In genomic region chr21:36703123-36703522, GRCh38 we compare ENCODE assay signal across 15 cellular contexts. TPM values are rescaled to one million over a fixed set of nuclear protein-coding genes. Genes with fewer than 3 reads are reported as not detected.
"Had no signal": no experiment of that assay in that cellular context is flagged by ENCODE, and none has a peak within 500 bp of the region (broad histone marks: within the 10 kb centered on the region; RNA-seq: fewer than 3 reads in every experiment).

No MANE protein-coding gene starts in this region.

- DNase-seq: activated CD4-positive, alpha-beta memory T cell treated with anti-CD3 and anti-CD28 coated beads for 36 hours; activated CD4-positive, alpha-beta T cell treated with anti-CD3 and anti-CD28 coated beads for 1 hour; activated effector memory CD4-positive, alpha-beta T cell treated with anti-CD3 and anti-CD28 coated beads, Interleukin-2, amount 50 U/mL, for 16 hours; foreskin fibroblast; nucleus accumbens; T-helper 1 cell; T1000 had no signal

- H3K27ac Mint-ChIP-seq: activated CD4-positive, alpha-beta memory T cell treated with anti-CD3 and anti-CD28 coated beads for 36 hours; activated naive CD4-positive, alpha-beta T cell treated with anti-CD3 and anti-CD28 coated beads, Interleukin-2, amount 50 U/mL, for 24 hours; natural killer cell treated with Interleukin-12 subunit alpha and Interleukin-12 subunit beta and Interleukin-15 and Interleukin-18, amount 100 ng/mL, for 72 hours; progenitor cell of endocrine pancreas; stimulated activated naive CD8-positive, alpha-beta T cell treated with anti-CD3 and anti-CD28 coated beads, Interleukin-15, amount 100 ng/mL, for 72 hours had no signal

- ATAC-seq: natural killer cell treated with Interleukin-12 subunit alpha and Interleukin-12 subunit beta and Interleukin-15 and Interleukin-18, amount 100 ng/mL, for 72 hours; stimulated activated naive CD8-positive, alpha-beta T cell treated with anti-CD3 and anti-CD28 coated beads, Interleukin-15, amount 100 ng/mL, for 72 hours had no signal

- H3K4me2 ChIP-seq: smooth muscle cell had no signal

- H3K27ac ChIP-seq: right atrium auricular region, thoracic aorta had no signal

- H3K4me3 Mint-ChIP-seq: activated CD4-positive, alpha-beta memory T cell treated with anti-CD3 and anti-CD28 coated beads for 36 hours; natural killer cell treated with Interleukin-12 subunit alpha and Interleukin-12 subunit beta and Interleukin-15 and Interleukin-18, amount 100 ng/mL, for 72 hours; stimulated activated naive CD8-positive, alpha-beta T cell treated with anti-CD3 and anti-CD28 coated beads, Interleukin-15, amount 100 ng/mL, for 72 hours had no signal

- H3K36me3 ChIP-seq: right atrium auricular region, thoracic aorta had no signal

- H3K4me3 ChIP-seq: right atrium auricular region, smooth muscle cell, thoracic aorta had no signal

- H3K9me3 ChIP-seq: right atrium auricular region, thoracic aorta had no signal

- H3K9me3 Mint-ChIP-seq: activated CD4-positive, alpha-beta memory T cell treated with anti-CD3 and anti-CD28 coated beads for 36 hours; activated naive CD4-positive, alpha-beta T cell treated with anti-CD3 and anti-CD28 coated beads, Interleukin-2, amount 50 U/mL, for 24 hours; natural killer cell treated with Interleukin-12 subunit alpha and Interleukin-12 subunit beta and Interleukin-15 and Interleukin-18, amount 100 ng/mL, for 72 hours; stimulated activated naive CD8-positive, alpha-beta T cell treated with anti-CD3 and anti-CD28 coated beads, Interleukin-15, amount 100 ng/mL, for 72 hours had no signal

- H3K36me3 Mint-ChIP-seq: activated naive CD4-positive, alpha-beta T cell treated with anti-CD3 and anti-CD28 coated beads, Interleukin-2, amount 50 U/mL, for 24 hours; natural killer cell treated with Interleukin-12 subunit alpha and Interleukin-12 subunit beta and Interleukin-15 and Interleukin-18, amount 100 ng/mL, for 72 hours had no signal

RNA-seq across cellular contexts. Expression of gene SIM2, which starts 4.2 kb away (rescaled TPM):
- total RNA-seq: liver, right atrium auricular region, smooth muscle cell, thoracic aorta had no signal
